Comparison of ENCODE assay signal across 1 cellular context in the genomic region with DNA sequence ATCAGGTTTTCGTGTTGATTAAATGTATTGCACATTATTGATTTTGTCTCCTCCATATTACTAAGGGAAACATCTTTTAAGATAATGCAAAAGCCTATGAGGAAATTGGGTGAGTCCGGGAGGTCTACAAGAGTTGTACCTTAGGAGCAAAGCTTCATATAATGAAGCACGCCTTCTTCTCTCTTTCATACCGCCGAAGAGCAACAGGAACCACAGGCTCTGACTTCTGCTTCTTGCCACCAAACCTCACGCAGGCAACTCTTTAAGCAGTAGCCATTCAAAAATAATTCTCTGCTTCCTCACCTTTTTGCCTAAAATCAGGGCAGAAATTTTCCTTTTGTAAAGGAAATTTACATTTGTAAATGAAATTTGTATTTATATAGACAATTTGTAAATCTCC.
TF ChIP-seq lines count a peak whose summit lies in the region.

No MANE protein-coding gene starts in this region.

TF ChIP-seq in GM12878, 131 proteins besides CTCF, POLR2A, EP300 and RAD21 (continued from another document):
- TF ChIP-seq, protein P1, sequence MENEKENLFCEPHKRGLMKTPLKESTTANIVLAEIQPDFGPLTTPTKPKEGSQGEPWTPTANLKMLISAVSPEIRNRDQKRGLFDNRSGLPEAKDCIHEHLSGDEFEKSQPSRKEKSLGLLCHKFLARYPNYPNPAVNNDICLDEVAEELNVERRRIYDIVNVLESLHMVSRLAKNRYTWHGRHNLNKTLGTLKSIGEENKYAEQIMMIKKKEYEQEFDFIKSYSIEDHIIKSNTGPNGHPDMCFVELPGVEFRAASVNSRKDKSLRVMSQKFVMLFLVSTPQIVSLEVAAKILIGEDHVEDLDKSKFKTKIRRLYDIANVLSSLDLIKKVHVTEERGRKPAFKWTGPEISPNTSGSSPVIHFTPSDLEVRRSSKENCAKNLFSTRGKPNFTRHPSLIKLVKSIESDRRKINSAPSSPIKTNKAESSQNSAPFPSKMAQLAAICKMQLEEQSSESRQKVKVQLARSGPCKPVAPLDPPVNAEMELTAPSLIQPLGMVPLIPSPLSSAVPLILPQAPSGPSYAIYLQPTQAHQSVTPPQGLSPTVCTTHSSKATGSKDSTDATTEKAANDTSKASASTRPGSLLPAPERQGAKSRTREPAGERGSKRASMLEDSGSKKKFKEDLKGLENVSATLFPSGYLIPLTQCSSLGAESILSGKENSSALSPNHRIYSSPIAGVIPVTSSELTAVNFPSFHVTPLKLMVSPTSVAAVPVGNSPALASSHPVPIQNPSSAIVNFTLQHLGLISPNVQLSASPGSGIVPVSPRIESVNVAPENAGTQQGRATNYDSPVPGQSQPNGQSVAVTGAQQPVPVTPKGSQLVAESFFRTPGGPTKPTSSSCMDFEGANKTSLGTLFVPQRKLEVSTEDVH (IDR thresholded peaks at IDR 0.05; ENCODE audit: low read depth, partially characterized antibody), result no peak
- TF ChIP-seq SUZ12 (IDR thresholded peaks at IDR 0.05; ENCODE audit: unreplicated experiment) (no peak), BCL11A (IDR thresholded peaks at IDR 0.05; ENCODE audit: low read depth, low read length) (no peak), LARP7 (IDR thresholded peaks at IDR 0.05) (no peak), MTA2 (IDR thresholded peaks at IDR 0.05; ENCODE audit: low read depth) (no peak), NR2F1 (conservative IDR thresholded peaks at IDR 0.05) (no peak)
- TF ChIP-seq, protein P2, sequence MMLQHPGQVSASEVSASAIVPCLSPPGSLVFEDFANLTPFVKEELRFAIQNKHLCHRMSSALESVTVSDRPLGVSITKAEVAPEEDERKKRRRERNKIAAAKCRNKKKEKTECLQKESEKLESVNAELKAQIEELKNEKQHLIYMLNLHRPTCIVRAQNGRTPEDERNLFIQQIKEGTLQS (IDR thresholded peaks at IDR 0.05; ENCODE audit: borderline replicate concordance, extremely low read depth, low read depth, low read length), result no peak
TF ChIP-seq in GM12878: peak in this region for 0.
